24 cellular contexts compared by ENCODE assay signal in the genomic region with DNA sequence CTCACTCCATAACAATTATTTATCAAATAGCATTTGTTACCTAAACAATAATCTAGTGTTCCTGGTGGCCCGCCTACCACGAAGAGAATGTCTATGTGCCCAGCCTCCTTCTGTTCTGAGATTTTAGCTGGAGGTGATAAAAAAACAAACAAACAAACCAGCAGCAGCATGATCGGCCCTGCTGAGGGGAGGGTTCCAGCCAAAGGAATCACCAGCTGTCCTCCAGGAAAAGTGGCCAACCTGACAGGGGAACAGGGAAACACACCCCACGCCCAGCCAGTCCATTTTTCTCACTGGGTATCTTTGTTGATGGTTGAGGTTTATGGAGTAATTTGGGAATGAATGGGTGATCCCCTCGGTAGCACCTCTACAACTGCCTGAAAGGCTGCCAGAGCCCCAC.
"Had no signal": no experiment of that assay in that cellular context is flagged by ENCODE, and none has a peak within 500 bp of the region (broad histone marks: within the 10 kb centered on the region; RNA-seq: fewer than 3 reads in every experiment).

No MANE protein-coding gene starts in this region.

- H3K4me1 Mint-ChIP-seq: central memory CD8-positive, alpha-beta T cell; mesothelial cell of epicardium; naive B cell had no signal

- H3K9me3 Mint-ChIP-seq: central memory CD8-positive, alpha-beta T cell; mesothelial cell of epicardium had no signal

- DNase-seq: colonic mucosa; dermis blood vessel endothelial cell; effector CD8-positive, alpha-beta T cell; erythroblast; esophagus squamous epithelium; foreskin fibroblast; foreskin melanocyte; gastrocnemius medialis; glutamatergic neuron; head of caudate nucleus; heart right ventricle; hippocampal formation; kidney; kidney glomerular epithelial cell; left colon; left ventricle myocardium inferior; lower lobe of right lung; mesenchymal stem cell; mucosa of descending colon; naive B cell had no signal

- H3K4me3 Mint-ChIP-seq: central memory CD8-positive, alpha-beta T cell; mesothelial cell of epicardium; naive B cell had no signal

- H3K27ac Mint-ChIP-seq: mesothelial cell of epicardium, naive B cell had no signal

- ATAC-seq: esophagus mucosa, gastrocnemius medialis, heart right ventricle, left colon, left lobe of liver, lower lobe of right lung, mucosa of descending colon had no signal

- H3K36me3 Mint-ChIP-seq: mesothelial cell of epicardium, naive B cell had no signal
